In genomic region chr1:223556414-223557124, GRCh38 we compare ENCODE assay signal across 8 cellular contexts.
DNase-seq lines count a peak whose midpoint lies in the region; ATAC-seq, FAIRE-seq and TF ChIP-seq lines count a peak whose summit lies in the region.

No MANE protein-coding gene starts in this region.

- H3K27me3 ChIP-seq in lower lobe of right lung (ENCODE audit: low read depth) (no peaks in the 10 kb centered on the region), ovary (no peaks in the 10 kb centered on the region)

- H3K4me1 ChIP-seq in lower lobe of right lung (no peaks in the 10 kb centered on the region), ovary (ENCODE audit: insufficient read depth) (peaks cover 2% of the 10 kb centered on the region)

- whole genome bisulfite sequencing in ovary, 3 donors: 48 to 63% (median 49%) methylated on average over 8 of the region's 8 CpGs

- H3K4me3 ChIP-seq in lower lobe of right lung (no peak overlapping the region), ovary (no peak overlapping the region)

- no peaks in the 10 kb centered on the region for H3K36me3 ChIP-seq in lower lobe of right lung
- no peaks in the 10 kb centered on the region for H3K36me3 ChIP-seq in ovary

- peak; percentile 83 for ATAC-seq in HG02763 (IDR thresholded peaks at IDR 0.05; ENCODE audit: unreplicated experiment)
- peak; percentile 54 for ATAC-seq in activated naive CD8-positive, alpha-beta T cell treated with anti-CD3 and anti-CD28 coated beads, Interleukin-2, amount 10 ng/mL, durations not matched to agents 7 days and 5 days (ENCODE audit: low read depth)
- peak; percentile 81 to 87 for ATAC-seq in lower lobe of right lung

- H3K4me3 Mint-ChIP-seq in CD14-positive monocyte: no peak overlapping the region
- no peak overlapping the region for H3K4me3 Mint-ChIP-seq in activated naive CD8-positive, alpha-beta T cell treated with anti-CD3 and anti-CD28 coated beads, Interleukin-2, amount 10 ng/mL, durations not matched to agents 7 days and 5 days

- H3K27ac ChIP-seq in lower lobe of right lung (no peak overlapping the region), ovary (no peak overlapping the region)

- TF ChIP-seq CTCF in CD14-positive monocyte (IDR thresholded peaks at IDR 0.05) (peak; percentile 63), lower lobe of right lung (IDR thresholded peaks at IDR 0.05) (peak; percentile 63), ovary (IDR thresholded peaks at IDR 0.05) (no peak)

- no peaks in the 10 kb centered on the region for H3K9me3 Mint-ChIP-seq in CD14-positive monocyte
- H3K9me3 Mint-ChIP-seq in activated naive CD8-positive, alpha-beta T cell treated with anti-CD3 and anti-CD28 coated beads, Interleukin-2, amount 10 ng/mL, durations not matched to agents 7 days and 5 days: no peaks in the 10 kb centered on the region

- FAIRE-seq in GM18507 (lab: Jason Lieb, UNC): no peak

- TF ChIP-seq EP300 in ovary (IDR thresholded peaks at IDR 0.05): no peak

- H3K36me3 Mint-ChIP-seq in CD14-positive monocyte: no peaks in the 10 kb centered on the region
- H3K36me3 Mint-ChIP-seq in activated naive CD8-positive, alpha-beta T cell treated with anti-CD3 and anti-CD28 coated beads, Interleukin-2, amount 10 ng/mL, durations not matched to agents 7 days and 5 days: no peaks in the 10 kb centered on the region

- no peaks in the 10 kb centered on the region for H3K27me3 Mint-ChIP-seq in CD14-positive monocyte (ENCODE audit: low read depth in 3 of 3)
- no peaks in the 10 kb centered on the region for H3K27me3 Mint-ChIP-seq in activated naive CD8-positive, alpha-beta T cell treated with anti-CD3 and anti-CD28 coated beads, Interleukin-2, amount 10 ng/mL, durations not matched to agents 7 days and 5 days

- TF ChIP-seq POLR2A in ovary (IDR thresholded peaks at IDR 0.05): no peak

- H3K9me3 ChIP-seq in lower lobe of right lung: no peaks in the 10 kb centered on the region
- H3K9me3 ChIP-seq in ovary: no peaks in the 10 kb centered on the region

- POLR2A ChIA-PET in activated naive CD8-positive, alpha-beta T cell treated with anti-CD3 and anti-CD28 coated beads, Interleukin-2, amount 10 ng/mL, durations not matched to agents 7 days and 5 days (lab: Charles Lee): no interaction called here

- no peak for DNase-seq in CD14-positive monocyte (ENCODE audit: low spot score)
- peak; percentile 23 for DNase-seq in GM18507 (ENCODE audit: extremely low spot score, insufficient read length, low read depth)
- peak; percentile 61 for DNase-seq in NAMALWA (ENCODE audit: low spot score)
- peak; percentile 46 for DNase-seq in activated naive CD8-positive, alpha-beta T cell treated with anti-CD3 and anti-CD28 coated beads, Interleukin-2, amount 10 ng/mL, durations not matched to agents 7 days and 5 days
- peak; percentile 74 for DNase-seq in lower lobe of right lung
- DNase-seq in DMS114 treated with DMSO at 0.1 percent for 48 hours (lab: John Stamatoyannopoulos, UW; ENCODE audit: unreplicated experiment): no peak
- no peak for DNase-seq in ovary

- intact Hi-C loops in CD14-positive monocyte (cut with micrococcal nuclease): no loop called here
- intact Hi-C loops in lower lobe of right lung (cut with DNase I): no loop called here
- intact Hi-C loops in ovary (cut with DNase I): no loop called here

- H3K27ac Mint-ChIP-seq in CD14-positive monocyte: no peak overlapping the region
- no peak overlapping the region for H3K27ac Mint-ChIP-seq in activated naive CD8-positive, alpha-beta T cell treated with anti-CD3 and anti-CD28 coated beads, Interleukin-2, amount 10 ng/mL, durations not matched to agents 7 days and 5 days

- peaks cover 4% of the 10 kb centered on the region for H3K4me1 Mint-ChIP-seq in CD14-positive monocyte
- no peaks in the 10 kb centered on the region for H3K4me1 Mint-ChIP-seq in activated naive CD8-positive, alpha-beta T cell treated with anti-CD3 and anti-CD28 coated beads, Interleukin-2, amount 10 ng/mL, durations not matched to agents 7 days and 5 days

Comparison
In these comparisons a context has a peak if more than half of its experiments do, and no peak if none do; other contexts are left out.
1. DNase-seq: peak in GM18507 (single experiment), NAMALWA (single experiment), activated naive CD8-positive, alpha-beta T cell treated with anti-CD3 and anti-CD28 coated beads, Interleukin-2, amount 10 ng/mL, durations not matched to agents 7 days and 5 days (single experiment) and lower lobe of right lung (single experiment); none in CD14-positive monocyte (single experiment), DMS114 treated with DMSO at 0.1 percent for 48 hours (single experiment) and ovary (0 of 5).
2. CTCF ChIP-seq: peak in CD14-positive monocyte (single experiment) and lower lobe of right lung (single experiment); none in ovary (0 of 3).
3. Peak in every context shown above with its lines, with median percentiles within 50 percentile points of each other: ATAC-seq.